ENCODE assay signal across 13 cellular contexts in the genomic region with DNA sequence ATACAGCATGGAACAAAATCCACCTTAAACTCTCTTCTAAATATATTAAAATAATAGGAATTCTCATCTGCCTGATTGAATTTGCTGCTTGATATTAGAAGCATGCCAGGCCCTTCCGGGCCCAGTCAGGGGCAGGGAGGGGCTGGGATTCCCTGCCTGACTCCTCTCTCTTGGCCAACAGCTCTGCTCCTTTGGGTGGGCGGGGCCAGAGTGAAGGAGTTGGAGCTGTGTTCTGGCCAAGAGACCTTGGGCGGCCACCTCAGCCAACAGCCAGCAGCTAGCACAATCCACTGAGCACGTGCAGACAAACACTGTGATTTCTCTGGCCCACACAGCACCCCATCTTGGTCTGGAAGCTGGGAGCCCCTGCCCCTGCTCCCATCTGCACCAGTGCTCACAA.
DNase-seq lines count a peak whose midpoint lies in the region; ATAC-seq and TF ChIP-seq lines count a peak whose summit lies in the region.
"Had no signal": no experiment of that assay in that cellular context is flagged by ENCODE, and none has a peak within 500 bp of the region (broad histone marks: within the 10 kb centered on the region; RNA-seq: fewer than 3 reads in every experiment).

No MANE protein-coding gene starts in this region.

- H2BK120ac ChIP-seq in trophoblast cell (ENCODE audit: insufficient read depth, low read length, poor library complexity), result no peak overlapping the region

- no peak overlapping the region for H4K8ac ChIP-seq in trophoblast cell (ENCODE audit: low read depth, low read length)

- no peaks in the 10 kb centered on the region for H3K9me3 ChIP-seq in BE2C
- no peaks in the 10 kb centered on the region for H3K9me3 ChIP-seq in adrenal gland (replicated peaks in 1 of 3)
- H3K9me3 ChIP-seq in heart right ventricle, result no peaks in the 10 kb centered on the region
- no peaks in the 10 kb centered on the region for H3K9me3 ChIP-seq in trophoblast cell (ENCODE audit: insufficient read depth, low read depth, low read length)

- H3K79me2 ChIP-seq in trophoblast cell (ENCODE audit: control insufficient read depth, insufficient read depth, low read length, poor library complexity), result no peaks in the 10 kb centered on the region

- peaks cover 3% of the 10 kb centered on the region for H3K4me1 ChIP-seq in BE2C
- peaks cover 0 to 14% of the 10 kb centered on the region in 2 donors for H3K4me1 ChIP-seq in adrenal gland (replicated peaks in 1 of 2)
- H3K4me1 ChIP-seq in heart right ventricle, result peaks cover 0 to 46% (median 19%) of the 10 kb centered on the region in 9 donors
- peaks cover 4 to 10% of the 10 kb centered on the region in 2 experiments for H3K4me1 ChIP-seq in trophoblast cell (ENCODE audit: control insufficient read depth in 1 of 2, insufficient read depth in 2 of 2, low read length in 2 of 2)

- H3K36me3 ChIP-seq in BE2C (no peaks in the 10 kb centered on the region), adrenal gland (replicated peaks in 1 of 2) (no peaks in the 10 kb centered on the region), heart right ventricle (no peaks in the 10 kb centered on the region), trophoblast cell (ENCODE audit: control insufficient read depth in 1 of 2, insufficient read depth in 2 of 2, low read length in 2 of 2) (no peaks in the 10 kb centered on the region)

- H2AFZ ChIP-seq in trophoblast cell (ENCODE audit: insufficient read depth, low read length, poor library complexity), result no peak overlapping the region

- H3K4me1 Mint-ChIP-seq in activated naive CD4-positive, alpha-beta T cell treated with anti-CD3 and anti-CD28 coated beads, Interleukin-2, amount 10 ng/mL, durations not matched to agents 7 days and 5 days, result no peaks in the 10 kb centered on the region
- H3K4me1 Mint-ChIP-seq in mesothelial cell of epicardium, result peaks cover 15% of the 10 kb centered on the region

- H3K4me3 ChIP-seq in BE2C (ENCODE audit: low read depth, low read length) (no peak overlapping the region), adrenal gland (no peak overlapping the region), heart right ventricle (no peak overlapping the region), trophoblast cell (ENCODE audit: low read depth, low read length) (no peak overlapping the region)
- H3K4me3 ChIP-seq: GM12878, SK-N-MC had no signal

- intact Hi-C loops in adrenal gland (cut with DNase I), result no loop called here
- intact Hi-C loops in heart right ventricle (cut with DNase I), result loop anchor here in 1 of 10 donors (10.0 kb wide), 1 partner anchor 200 kb away; a partner anchor contains a TSS

- no peak overlapping the region for H4K91ac ChIP-seq in trophoblast cell (ENCODE audit: low read depth, low read length)

- no peak for TF ChIP-seq POLR2A in adrenal gland (IDR thresholded peaks at IDR 0.05)

- H3K23ac ChIP-seq in trophoblast cell (ENCODE audit: low read length), result no peak overlapping the region

- H2BK5ac ChIP-seq in trophoblast cell (ENCODE audit: low read depth, low read length, poor library complexity), result no peak overlapping the region

- peak; percentile 81 to 92 (median 88) for ATAC-seq in heart right ventricle
- ATAC-seq: GM12878 had no signal

- CTCF ChIA-PET in activated naive CD4-positive, alpha-beta T cell treated with anti-CD3 and anti-CD28 coated beads, Interleukin-2, amount 10 ng/mL, durations not matched to agents 7 days and 5 days (lab: Charles Lee), result no interaction called here

- no peak overlapping the region for H3K18ac ChIP-seq in trophoblast cell (ENCODE audit: low read length)

- H2BK12ac ChIP-seq in trophoblast cell (ENCODE audit: low read length), result no peak overlapping the region

- H2AK5ac ChIP-seq in trophoblast cell (ENCODE audit: low read length), result no peak overlapping the region

- H3K9me3 Mint-ChIP-seq in activated naive CD4-positive, alpha-beta T cell treated with anti-CD3 and anti-CD28 coated beads, Interleukin-2, amount 10 ng/mL, durations not matched to agents 7 days and 5 days, result no peaks in the 10 kb centered on the region
- peaks cover 8% of the 10 kb centered on the region for H3K9me3 Mint-ChIP-seq in mesothelial cell of epicardium

- 12 to 48% (median 31%) methylated on average over 3 to 4 of the region's 4 CpGs for WGBS in adrenal gland, 4 donors
- WGBS in heart right ventricle, 2 donors, result 7 to 11% methylated on average over 4 of the region's 4 CpGs
- no CpG with 5 or more reads among the region's 4 CpGs for WGBS in trophoblast cell (ENCODE audit: extremely low coverage, insufficient coverage, insufficient read length)

- no peaks in the 10 kb centered on the region for H3K36me3 Mint-ChIP-seq in activated naive CD4-positive, alpha-beta T cell treated with anti-CD3 and anti-CD28 coated beads, Interleukin-2, amount 10 ng/mL, durations not matched to agents 7 days and 5 days
- no peaks in the 10 kb centered on the region for H3K36me3 Mint-ChIP-seq in mesothelial cell of epicardium
- H3K36me3 Mint-ChIP-seq: naive B cell had no signal

- no peak overlapping the region for H3K4me3 Mint-ChIP-seq in activated naive CD4-positive, alpha-beta T cell treated with anti-CD3 and anti-CD28 coated beads, Interleukin-2, amount 10 ng/mL, durations not matched to agents 7 days and 5 days
- no peak overlapping the region for H3K4me3 Mint-ChIP-seq in mesothelial cell of epicardium
- H3K4me3 Mint-ChIP-seq: naive B cell had no signal

- TF ChIP-seq CTCF in BE2C (IDR thresholded peaks at IDR 0.05; ENCODE audit: low read depth, low read length) (no peak), adrenal gland (IDR thresholded peaks at IDR 0.05) (no peak), heart right ventricle (IDR thresholded peaks at IDR 0.05) (no peak), mesothelial cell of epicardium (IDR thresholded peaks at IDR 0.05; ENCODE audit: unreplicated experiment) (no peak)

- no peak overlapping the region for H3K14ac ChIP-seq in trophoblast cell (ENCODE audit: low read length)

- H3K27ac Mint-ChIP-seq in activated naive CD4-positive, alpha-beta T cell treated with anti-CD3 and anti-CD28 coated beads, Interleukin-2, amount 10 ng/mL, durations not matched to agents 7 days and 5 days, result no peak overlapping the region
- no peak overlapping the region for H3K27ac Mint-ChIP-seq in mesothelial cell of epicardium
- H3K27ac Mint-ChIP-seq: naive B cell had no signal

- no peak overlapping the region for H4K12ac ChIP-seq in trophoblast cell (ENCODE audit: low read depth, low read length)

- DNase-seq in BE2C (peak; percentile 60), adrenal gland (peak; percentile 52 to 86 (median 80)), heart right ventricle (peak; percentile 65 to 77), trophoblast cell (peak; percentile 27 to 57), hepatic stellate cell (ENCODE audit: low spot score) (no peak), NCI-H2107 (lab: John Stamatoyannopoulos, UW) (no peak), mesothelial cell of epicardium (ENCODE audit: low spot score in 2 of 2, unreplicated experiment in 2 of 2) (no peak)
- DNase-seq in activated naive CD4-positive, alpha-beta T cell treated with anti-CD3 and anti-CD28 coated beads, Interleukin-2, amount 10 ng/mL, durations not matched to agents 7 days and 5 days, result no peak
- DNase-seq: naive B cell, NCI-H1694 had no signal

- peaks cover 2% of the 10 kb centered on the region for H3K79me1 ChIP-seq in trophoblast cell (ENCODE audit: low read length)

- H3K27me3 Mint-ChIP-seq in activated naive CD4-positive, alpha-beta T cell treated with anti-CD3 and anti-CD28 coated beads, Interleukin-2, amount 10 ng/mL, durations not matched to agents 7 days and 5 days, result no peaks in the 10 kb centered on the region
- no peaks in the 10 kb centered on the region for H3K27me3 Mint-ChIP-seq in mesothelial cell of epicardium (ENCODE audit: low read depth)
- H3K27me3 Mint-ChIP-seq: naive B cell had no signal

- no peak overlapping the region for H3K4me2 ChIP-seq in trophoblast cell (ENCODE audit: low read length)

- no peak overlapping the region for H3K9ac ChIP-seq in trophoblast cell (ENCODE audit: low read length)

- no peak overlapping the region for H3K4ac ChIP-seq in trophoblast cell (ENCODE audit: low read depth, low read length)

- peak overlapping the region in 1 of 5 donors; percentile 57 for H3K27ac ChIP-seq in adrenal gland
- H3K27ac ChIP-seq in heart right ventricle, result peak overlapping the region in 7 of 10 donors; percentile 26 to 55 (median 49)
- H3K27ac ChIP-seq in trophoblast cell (ENCODE audit: low read depth, low read length), result no peak overlapping the region
- H3K27ac ChIP-seq: C4-2B, SK-N-MC had no signal

- H3K27me3 ChIP-seq in BE2C (no peaks in the 10 kb centered on the region), adrenal gland (no peaks in the 10 kb centered on the region), heart right ventricle (peaks cover 0 to 17% (median 0%) of the 10 kb centered on the region in 7 donors), trophoblast cell (ENCODE audit: insufficient read depth, low read length) (no peaks in the 10 kb centered on the region)

Comparison
In these comparisons a context has a peak if more than half of its experiments do, and no peak if none do; other contexts are left out.
1. DNase-seq: peak in BE2C (single experiment), adrenal gland (7 of 7), heart right ventricle (2 of 2) and trophoblast cell (2 of 2); none in activated naive CD4-positive, alpha-beta T cell treated with anti-CD3 and anti-CD28 coated beads, Interleukin-2, amount 10 ng/mL, durations not matched to agents 7 days and 5 days (single experiment), hepatic stellate cell (single experiment), NCI-H2107 (single experiment) and mesothelial cell of epicardium (0 of 2).